In genomic region chr2:207048421-207048820, GRCh38 we compare ENCODE assay signal across 14 cellular contexts.
A peak's percentile ranks its signal among the peaks of the same experiment; 100 is the strongest.
DNase-seq lines count a peak whose midpoint lies in the region; ATAC-seq, FAIRE-seq and TF ChIP-seq lines count a peak whose summit lies in the region.
"Had no signal": no experiment of that assay in that cellular context is flagged by ENCODE, and none has a peak within 500 bp of the region (broad histone marks: within the 10 kb centered on the region; RNA-seq: fewer than 3 reads in every experiment).

No MANE protein-coding gene starts in this region.

- no peaks in the 10 kb centered on the region for H3F3A ChIP-seq in SK-N-SH (replicated peaks; ENCODE audit: insufficient read depth)

- H3K4me2 ChIP-seq in IMR-90 (ENCODE audit: low read depth, low read length) (no peak overlapping the region), mammary epithelial cell (ENCODE audit: insufficient read depth, low read depth, low read length) (peak overlapping the region; percentile 32), keratinocyte (ENCODE audit: control insufficient read depth, extremely low read depth, insufficient read depth, low read depth, low read length) (peak overlapping the region; percentile 46), SK-N-SH (no peak overlapping the region)
- H3K4me2 ChIP-seq: BLaER1 had no signal

- peak overlapping the region in 1 of 2 experiments; percentile 9; a peak in 1 of 4 replicates for H4K8ac ChIP-seq in IMR-90 (ENCODE audit: low read depth in 2 of 2, low read length in 2 of 2)

- peak overlapping the region; percentile 25; the same call in 1 of the 2 replicates for H3K4ac ChIP-seq in IMR-90 (ENCODE audit: low read depth, low read length)

- peak overlapping the region; percentile 36; the same call in 1 of the 2 replicates for H3K14ac ChIP-seq in IMR-90 (replicated peaks; ENCODE audit: low read depth, low read length)

- no peak overlapping the region for H2BK5ac ChIP-seq in IMR-90 (ENCODE audit: low read depth, low read length, poor library complexity, severe bottlenecking)

- WGBS in IMR-90 (ENCODE audit: extremely low coverage in 2 of 2, insufficient read length in 1 of 2), 2 experiments: 79% methylated on average over 4 of the region's 5 CpGs; no CpG with 5 or more reads in 1 of the 2 experiments
- 45% methylated on average over 5 of the region's 5 CpGs for WGBS in mammary epithelial cell (ENCODE audit: low coverage, missing lambda C conversion rate)
- 91% methylated on average over 5 of the region's 5 CpGs for WGBS in SK-N-SH (ENCODE audit: low lambda C conversion rate)

- no peak overlapping the region for H2AK9ac ChIP-seq in IMR-90 (replicated peaks; ENCODE audit: low read depth, low read length, poor library complexity)

- no peak for TF ChIP-seq EP300 in SK-N-SH (IDR thresholded peaks at IDR 0.05; ENCODE audit: borderline replicate concordance in 1 of 2, low read depth in 1 of 2, low read length in 1 of 2)

- TF ChIP-seq RAD21 in IMR-90 (IDR thresholded peaks at IDR 0.05; ENCODE audit: low read length): no peak
- TF ChIP-seq RAD21 in SK-N-SH (IDR thresholded peaks at IDR 0.05; ENCODE audit: low read length): no peak

- intact Hi-C loops in IMR-90 (cut with micrococcal nuclease): no loop called here
- intact Hi-C loops in mammary epithelial cell (cut with micrococcal nuclease): no loop called here

- H3K79me2 ChIP-seq in mammary epithelial cell (ENCODE audit: insufficient read depth, low read length): no peaks in the 10 kb centered on the region
- H3K79me2 ChIP-seq in keratinocyte (ENCODE audit: control insufficient read depth, insufficient read depth, low read length): no peaks in the 10 kb centered on the region
- no peaks in the 10 kb centered on the region for H3K79me2 ChIP-seq in SK-N-SH (ENCODE audit: insufficient read depth)

- H2BK20ac ChIP-seq in IMR-90 (ENCODE audit: low read depth, low read length): no peak overlapping the region

- H3K4me1 ChIP-seq in IMR-90 (ENCODE audit: control insufficient read depth, insufficient read depth, low read length) (peaks cover 5% of the 10 kb centered on the region), mammary epithelial cell (ENCODE audit: insufficient read depth, low read length) (peaks cover 10% of the 10 kb centered on the region), keratinocyte (ENCODE audit: control insufficient read depth, extremely low read depth, insufficient read depth, low read length) (peaks cover 10% of the 10 kb centered on the region), thoracic aorta (ENCODE audit: control insufficient read depth in 1 of 2, low read depth in 2 of 2) (peaks cover 9 to 16% of the 10 kb centered on the region in 2 donors), SK-N-SH (ENCODE audit: control insufficient read depth in 1 of 2, insufficient read depth in 2 of 2, low read depth in 1 of 2, low read length in 1 of 2) (no peaks in the 10 kb centered on the region; a peak in 2 of 4 replicates)

- H2BK120ac ChIP-seq in IMR-90 (ENCODE audit: low read depth, low read length): peak overlapping the region; percentile 37; the same call in 1 of the 2 replicates

- no peak overlapping the region for H3K18ac ChIP-seq in IMR-90 (ENCODE audit: low read depth, low read length)

- BruUV-seq in IMR-90 (replicated peaks; lab: Mats Ljungman, UMichigan) (no TSS peak), mammary epithelial cell (replicated peaks; lab: Mats Ljungman, UMichigan) (no TSS peak)

- H3K9ac ChIP-seq in IMR-90 (ENCODE audit: low read depth, low read length) (no peak overlapping the region), mammary epithelial cell (ENCODE audit: insufficient read depth, low read length) (no peak overlapping the region), keratinocyte (ENCODE audit: control insufficient read depth, extremely low read depth, insufficient read depth, low read length) (no peak overlapping the region), SK-N-SH (no peak overlapping the region)
- H3K9ac ChIP-seq: BLaER1 had no signal

- H4K20me1 ChIP-seq in IMR-90 (ENCODE audit: insufficient read depth, low read length) (no peaks in the 10 kb centered on the region), mammary epithelial cell (ENCODE audit: insufficient read depth, low read length) (no peaks in the 10 kb centered on the region), keratinocyte (ENCODE audit: control insufficient read depth, extremely low read depth, insufficient read depth, low read length) (no peaks in the 10 kb centered on the region), SK-N-SH (ENCODE audit: insufficient read depth) (no peaks in the 10 kb centered on the region)
- H4K20me1 ChIP-seq: BLaER1 had no signal

- no peaks in the 10 kb centered on the region for H3K27me3 ChIP-seq in IMR-90 (ENCODE audit: control insufficient read depth, insufficient read depth, low read length)
- no peaks in the 10 kb centered on the region for H3K27me3 ChIP-seq in mammary epithelial cell (ENCODE audit: insufficient read depth, low read length)
- H3K27me3 ChIP-seq in keratinocyte (ENCODE audit: control insufficient read depth, extremely low read depth, insufficient read depth, low read length): no peaks in the 10 kb centered on the region
- no peaks in the 10 kb centered on the region for H3K27me3 ChIP-seq in thoracic aorta (replicated peaks; ENCODE audit: insufficient read depth)
- no peaks in the 10 kb centered on the region for H3K27me3 ChIP-seq in SK-N-SH (ENCODE audit: insufficient read depth)
- H3K27me3 ChIP-seq: BLaER1 had no signal

- no peak overlapping the region for H3K23ac ChIP-seq in IMR-90 (ENCODE audit: low read depth, low read length)

- FAIRE-seq in keratinocyte (lab: Jason Lieb, UNC): peak; percentile 26
- FAIRE-seq: GM18507 had no signal

- no peak overlapping the region for H4K5ac ChIP-seq in IMR-90 (ENCODE audit: low read depth, low read length)

- in situ Hi-C loops in IMR-90 (cut with MboI; ENCODE audit: low sequenced_read_pairs): no loop called here
- in situ Hi-C loops in mammary epithelial cell (cut with MboI; ENCODE audit: low sequenced_read_pairs in 2 of 2): no loop called here

- H3K4me3 ChIP-seq in IMR-90 (ENCODE audit: insufficient read depth, low read depth, low read length): no peak overlapping the region
- no peak overlapping the region for H3K4me3 ChIP-seq in mammary epithelial cell (replicated peaks in 1 of 3; ENCODE audit: insufficient read depth in 1 of 3, low read depth in 2 of 3, low read length in 3 of 3)
- H3K4me3 ChIP-seq in keratinocyte (ENCODE audit: control insufficient read depth in 2 of 3, extremely low read depth in 1 of 3, insufficient read depth in 2 of 3, low read depth in 1 of 3, low read length in 3 of 3): no peak overlapping the region
- peak overlapping the region; percentile 10 for H3K4me3 ChIP-seq in thoracic aorta
- no peak overlapping the region for H3K4me3 ChIP-seq in SK-N-SH (ENCODE audit: low read depth in 2 of 2, low read length in 1 of 2)
- H3K4me3 ChIP-seq: BLaER1 had no signal

- H3K27ac ChIP-seq in IMR-90 (ENCODE audit: insufficient read depth, low read length) (no peak overlapping the region), mammary epithelial cell (ENCODE audit: insufficient read depth, low read depth, low read length) (no peak overlapping the region), keratinocyte (ENCODE audit: control insufficient read depth, insufficient read depth, low read length) (no peak overlapping the region), thoracic aorta (peak overlapping the region in 1 of 2 donors; percentile 39), SK-N-SH (ENCODE audit: low read depth in 2 of 2, low read length in 1 of 2) (no peak overlapping the region)
- H3K27ac ChIP-seq: BLaER1 had no signal

- H3K9me1 ChIP-seq in IMR-90 (ENCODE audit: insufficient read depth, low read length) (no peaks in the 10 kb centered on the region), keratinocyte (ENCODE audit: control insufficient read depth, extremely low read depth, insufficient read depth, low read length) (no peaks in the 10 kb centered on the region)

- no peaks in the 10 kb centered on the region for H3K79me1 ChIP-seq in IMR-90 (ENCODE audit: low read depth in 1 of 2, low read length in 2 of 2)

- H4K91ac ChIP-seq in IMR-90 (ENCODE audit: insufficient read depth, low read depth, low read length): no peak overlapping the region

- H2AFZ ChIP-seq in IMR-90 (replicated peaks; ENCODE audit: low read length, poor library complexity) (no peak overlapping the region), mammary epithelial cell (ENCODE audit: low read depth, low read length) (peak overlapping the region; percentile 75), keratinocyte (ENCODE audit: control insufficient read depth, low read length) (peak overlapping the region; percentile 4), SK-N-SH (ENCODE audit: low read depth) (no peak overlapping the region)

- H3K36me3 ChIP-seq in IMR-90 (ENCODE audit: control insufficient read depth, insufficient read depth, low read length) (no peaks in the 10 kb centered on the region), mammary epithelial cell (ENCODE audit: insufficient read depth, low read length) (no peaks in the 10 kb centered on the region), keratinocyte (ENCODE audit: control insufficient read depth in 2 of 2, extremely low read depth in 1 of 2, insufficient read depth in 2 of 2, low read length in 2 of 2) (no peaks in the 10 kb centered on the region), thoracic aorta (no peaks in the 10 kb centered on the region), SK-N-SH (replicated peaks in 1 of 2; ENCODE audit: control insufficient read depth in 1 of 2, insufficient read depth in 2 of 2, low read length in 1 of 2) (no peaks in the 10 kb centered on the region)
- H3K36me3 ChIP-seq: BLaER1 had no signal

- DNase-seq in IMR-90 (peak; percentile 12), mammary epithelial cell (no peak), keratinocyte (ENCODE audit: low read depth, low spot score) (no peak), thoracic aorta (ENCODE audit: low spot score) (no peak), SK-N-SH (no peak), AG20443 (ENCODE audit: low spot score) (no peak), DMS79 treated with DMSO at 0.1 percent for 48 hours (lab: John Stamatoyannopoulos, UW) (no peak)
- DNase-seq: DMS 273 treated with DMSO at 0.1 percent for 48 hours, NCI-H1092, NCI-H345, NCI-H526 treated with DMSO at 0.1 percent for 48 hours had no signal

- H2AK5ac ChIP-seq in IMR-90 (ENCODE audit: low read depth, low read length): no peak overlapping the region; the same call in 1 of the 2 replicates

- ATAC-seq in IMR-90 (ENCODE audit: low read depth) (0 out of 2 replicates have a peak, but pooled peaks have one; percentile 29), thoracic aorta (ENCODE audit: insufficient number of reproducible peaks, low FRiP score, low read depth) (peak; percentile 34)
- ATAC-seq: HCT116 had no signal

- H3K9me2 ChIP-seq in SK-N-SH: no peaks in the 10 kb centered on the region

- no peak overlapping the region for H2BK15ac ChIP-seq in IMR-90 (ENCODE audit: low read depth, low read length)

- CTCF ChIA-PET in IMR-90 (lab: Yijun Ruan, JAX): interaction anchor here (0.6 to 1.0 kb wide), 3 partner anchors 66 to 406 kb away, joined by 3 to 5 read pairs (median 3); no protein-coding TSS in a partner anchor
- CTCF ChIA-PET in mammary epithelial cell (lab: Charles Lee; ENCODE audit: low non-redundant PET): no interaction called here
- CTCF ChIA-PET in SK-N-SH (lab: Yijun Ruan, JAX): interaction anchor here (1.2 to 1.5 kb wide), 2 partner anchors 13 to 41 kb away, joined by 3 to 4 read pairs; no protein-coding TSS in a partner anchor

- no peak for TF ChIP-seq CTCF in IMR-90 (conservative IDR thresholded peaks at IDR 0.05; ENCODE audit: low read depth, low read length)
- TF ChIP-seq CTCF in mammary epithelial cell (conservative IDR thresholded peaks at IDR 0.05 in 1 of 2, IDR thresholded peaks at IDR 0.05 in 1 of 2; ENCODE audit: extremely low read depth in 1 of 2, insufficient read depth in 1 of 2, low read depth in 1 of 2, low read length in 2 of 2): no peak
- TF ChIP-seq CTCF in keratinocyte (optimal IDR thresholded peaks at IDR 0.05 in 1 of 3, IDR thresholded peaks at IDR 0.05 in 1 of 3, conservative IDR thresholded peaks at IDR 0.05 in 1 of 3; ENCODE audit: extremely low read depth in 1 of 3, insufficient read depth in 2 of 3, low read length in 3 of 3): no peak
- no peak for TF ChIP-seq CTCF in thoracic aorta (IDR thresholded peaks at IDR 0.05)
- no peak for TF ChIP-seq CTCF in SK-N-SH (IDR thresholded peaks at IDR 0.05)

- no peak for TF ChIP-seq POLR2A in IMR-90 (IDR thresholded peaks at IDR 0.05; ENCODE audit: low read depth, low read length)

- H3K9me3 ChIP-seq in IMR-90 (ENCODE audit: control insufficient read depth, insufficient read depth, low read length): no peaks in the 10 kb centered on the region
- H3K9me3 ChIP-seq in mammary epithelial cell (replicated peaks; ENCODE audit: insufficient read depth, low read length): no peaks in the 10 kb centered on the region
- H3K9me3 ChIP-seq in keratinocyte (ENCODE audit: control insufficient read depth, low read depth, low read length): no peaks in the 10 kb centered on the region
- no peaks in the 10 kb centered on the region for H3K9me3 ChIP-seq in thoracic aorta
- no peaks in the 10 kb centered on the region for H3K9me3 ChIP-seq in SK-N-SH
- H3K9me3 ChIP-seq: BLaER1 had no signal

- dilution Hi-C loops in IMR-90 (cut with HindIII; ENCODE audit: low sequenced_read_pairs, unreplicated experiment) (no loop called here), mammary epithelial cell (cut with HindIII; ENCODE audit: low sequenced_read_pairs) (no loop called here), keratinocyte (cut with MboI; ENCODE audit: extremely low pct_ligation_motif_present, low sequenced_read_pairs) (no loop called here)

- POLR2A ChIA-PET in IMR-90 (lab: Charles Lee; ENCODE audit: unreplicated experiment) (no interaction called here), SK-N-SH (lab: Yijun Ruan, JAX) (no interaction called here)

- no peak overlapping the region for H3K56ac ChIP-seq in IMR-90 (ENCODE audit: extremely low read depth, insufficient read depth, low read length)

Comparison
In these comparisons a context has a peak if more than half of its experiments do, and no peak if none do; other contexts are left out.
1. H2AFZ ChIP-seq: peak in mammary epithelial cell (single experiment) and keratinocyte (single experiment); none in IMR-90 (single experiment) and SK-N-SH (single experiment).
2. H3K4me2 ChIP-seq: peak in mammary epithelial cell (single experiment) and keratinocyte (single experiment); none in IMR-90 (single experiment) and SK-N-SH (single experiment).